Comparison of ENCODE assay signal across 2 cellular contexts in the genomic region with DNA sequence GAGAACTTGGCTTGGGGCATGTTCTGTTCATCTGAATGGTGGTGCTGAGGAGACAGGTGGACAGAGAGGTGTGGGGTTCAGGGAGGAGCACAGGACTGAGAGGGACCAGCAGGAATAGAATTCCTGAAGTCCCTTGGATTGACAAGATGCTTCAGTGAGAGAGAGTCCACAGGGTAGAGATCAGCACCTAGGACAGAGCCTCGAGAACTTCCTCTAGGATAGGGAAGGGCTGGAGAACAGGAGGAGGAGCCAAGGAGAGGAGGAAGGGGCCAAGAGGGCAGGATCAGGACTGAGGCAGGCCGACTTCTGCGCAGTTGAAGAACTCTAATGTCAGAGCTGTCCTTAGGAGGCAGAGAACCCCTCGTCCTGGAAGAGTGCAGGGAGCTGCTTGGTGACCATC.
TF ChIP-seq lines count a peak whose summit lies in the region.

No MANE protein-coding gene starts in this region.

TF ChIP-seq in SK-N-SH, 30 proteins besides CTCF, POLR2A, EP300 and RAD21:
- TF ChIP-seq REST (IDR thresholded peaks at IDR 0.05; ENCODE audit: low read depth, low read length) = peak; percentile 89
- TF ChIP-seq RCOR1 (IDR thresholded peaks at IDR 0.05; ENCODE audit: low read length) = no peak

TF ChIP-seq in SK-N-SH treated with all-trans-retinoic acid at 6 μM for 48 hours, 23 proteins besides CTCF, POLR2A, EP300 and RAD21 (continued from another document):
- TF ChIP-seq ZNF565 (CRISPR knock-in tag; conservative IDR thresholded peaks at IDR 0.05; ENCODE audit: low read depth) (no peak), RARB (CRISPR knock-in tag; IDR thresholded peaks at IDR 0.05) (no peak), SNAI2 (CRISPR knock-in tag; IDR thresholded peaks at IDR 0.05) (no peak)
- TF ChIP-seq, protein P1, sequence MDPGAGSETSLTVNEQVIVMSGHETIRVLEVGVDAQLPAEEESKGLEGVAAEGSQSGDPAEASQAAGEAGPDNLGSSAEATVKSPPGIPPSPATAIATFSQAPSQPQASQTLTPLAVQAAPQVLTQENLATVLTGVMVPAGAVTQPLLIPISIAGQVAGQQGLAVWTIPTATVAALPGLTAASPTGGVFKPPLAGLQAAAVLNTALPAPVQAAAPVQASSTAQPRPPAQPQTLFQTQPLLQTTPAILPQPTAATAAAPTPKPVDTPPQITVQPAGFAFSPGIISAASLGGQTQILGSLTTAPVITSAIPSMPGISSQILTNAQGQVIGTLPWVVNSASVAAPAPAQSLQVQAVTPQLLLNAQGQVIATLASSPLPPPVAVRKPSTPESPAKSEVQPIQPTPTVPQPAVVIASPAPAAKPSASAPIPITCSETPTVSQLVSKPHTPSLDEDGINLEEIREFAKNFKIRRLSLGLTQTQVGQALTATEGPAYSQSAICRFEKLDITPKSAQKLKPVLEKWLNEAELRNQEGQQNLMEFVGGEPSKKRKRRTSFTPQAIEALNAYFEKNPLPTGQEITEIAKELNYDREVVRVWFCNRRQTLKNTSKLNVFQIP (CRISPR knock-in tag; IDR thresholded peaks at IDR 0.05; ENCODE audit: borderline replicate concordance, low read depth) = no peak
- TF ChIP-seq, protein P2, sequence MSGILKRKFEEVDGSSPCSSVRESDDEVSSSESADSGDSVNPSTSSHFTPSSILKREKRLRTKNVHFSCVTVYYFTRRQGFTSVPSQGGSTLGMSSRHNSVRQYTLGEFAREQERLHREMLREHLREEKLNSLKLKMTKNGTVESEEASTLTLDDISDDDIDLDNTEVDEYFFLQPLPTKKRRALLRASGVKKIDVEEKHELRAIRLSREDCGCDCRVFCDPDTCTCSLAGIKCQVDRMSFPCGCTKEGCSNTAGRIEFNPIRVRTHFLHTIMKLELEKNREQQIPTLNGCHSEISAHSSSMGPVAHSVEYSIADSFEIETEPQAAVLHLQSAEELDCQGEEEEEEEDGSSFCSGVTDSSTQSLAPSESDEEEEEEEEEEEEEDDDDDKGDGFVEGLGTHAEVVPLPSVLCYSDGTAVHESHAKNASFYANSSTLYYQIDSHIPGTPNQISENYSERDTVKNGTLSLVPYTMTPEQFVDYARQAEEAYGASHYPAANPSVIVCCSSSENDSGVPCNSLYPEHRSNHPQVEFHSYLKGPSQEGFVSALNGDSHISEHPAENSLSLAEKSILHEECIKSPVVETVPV (CRISPR knock-in tag; IDR thresholded peaks at IDR 0.05) = no peak
